In the genomic region with DNA sequence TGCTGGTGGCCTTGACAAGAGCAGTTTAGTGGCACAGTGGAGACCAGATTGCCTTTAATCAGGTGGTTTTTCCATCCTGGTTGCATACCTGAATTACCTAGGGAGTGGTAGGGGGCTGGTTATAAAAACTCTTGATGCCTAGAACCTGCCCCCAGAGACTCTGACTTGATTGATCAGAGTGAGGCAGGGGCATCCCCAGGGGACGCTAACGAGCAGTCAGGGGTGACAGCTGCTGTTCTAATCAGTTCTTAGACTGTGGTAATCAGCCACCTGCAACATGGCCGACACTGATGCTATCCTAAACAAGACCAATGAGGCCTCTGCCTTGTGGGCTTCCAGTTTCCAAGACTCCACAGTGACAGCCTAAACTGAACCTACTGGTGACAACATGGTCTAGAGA, we compare ENCODE assay signal across 26 cellular contexts. TPM values are rescaled to one million over a fixed set of nuclear protein-coding genes. Genes with fewer than 3 reads are reported as not detected.
A peak's percentile ranks its signal among the peaks of the same experiment; 100 is the strongest.
DNase-seq lines count a peak whose midpoint lies in the region; ATAC-seq and FAIRE-seq lines count a peak whose summit lies in the region.
"Had no signal": no experiment of that assay in that cellular context is flagged by ENCODE, and none has a peak within 500 bp of the region (broad histone marks: within the 10 kb centered on the region; RNA-seq: fewer than 3 reads in every experiment).

No MANE protein-coding gene starts in this region.

- peaks cover 20% of the 10 kb centered on the region; the same call in 1 of the 2 replicates for H4K20me1 ChIP-seq in BLaER1
- H4K20me1 ChIP-seq: BLaER1 treated with 17β-estradiol and CSF1 and Interleukin-3, amounts not matched to agents 10 nM and 100 nM had no signal

- H3K36me3 ChIP-seq in BLaER1, result peaks cover 35% of the 10 kb centered on the region
- H3K36me3 ChIP-seq: SJCRH30 had no signal

- H3K9me3 ChIP-seq in BLaER1, result no peaks in the 10 kb centered on the region
- H3K9me3 ChIP-seq: BLaER1 treated with 17β-estradiol and CSF1 and Interleukin-3, amounts not matched to agents 10 nM and 100 nM; SJCRH30 had no signal

- H3K27ac ChIP-seq in BLaER1, result no peak overlapping the region
- peak overlapping the region; percentile 97 for H3K27ac ChIP-seq in caudate nucleus (ENCODE audit: low read depth, low read length)
- H3K27ac ChIP-seq: BLaER1 treated with 17β-estradiol and CSF1 and Interleukin-3, amounts not matched to agents 10 nM and 100 nM; KMS-11; PC-9; SJCRH30 had no signal

- no peak for FAIRE-seq in GM19239 (lab: Jason Lieb, UNC)
- FAIRE-seq: A204.1, G401.6 had no signal

- H3K9ac ChIP-seq in BLaER1, result no peak overlapping the region
- H3K9ac ChIP-seq: BLaER1 treated with 17β-estradiol and CSF1 and Interleukin-3, amounts not matched to agents 10 nM and 100 nM; KMS-11 had no signal

- H3K4me2 ChIP-seq in BLaER1, result 0 out of 2 replicates have a peak overlapping the region, but pooled peaks have one; percentile 0
- H3K4me2 ChIP-seq: KMS-11, PC-9 had no signal

- no peaks in the 10 kb centered on the region for H3K27me3 ChIP-seq in BLaER1
- H3K27me3 ChIP-seq: BLaER1 treated with 17β-estradiol and CSF1 and Interleukin-3, amounts not matched to agents 10 nM and 100 nM; SJCRH30 had no signal

- H3K4me1 ChIP-seq in BLaER1, result peaks cover 11% of the 10 kb centered on the region
- H3K4me1 ChIP-seq: SJCRH30 had no signal

- DNase-seq in NCI-H2171 (lab: John Stamatoyannopoulos, UW) (peak; percentile 34), caudate nucleus (lab: John Stamatoyannopoulos, UW) (no peak), left lobe of liver (ENCODE audit: low spot score) (peak; percentile 14), GM19239 (ENCODE audit: insufficient read length, low spot score) (no peak), DMS153 treated with DMSO at 0.1 percent for 48 hours (lab: John Stamatoyannopoulos, UW; ENCODE audit: unreplicated experiment) (no peak)
- DNase-seq in activated CD8-positive, alpha-beta memory T cell treated with anti-CD3 and anti-CD28 coated beads, Interleukin-2, amount 50 U/mL, for 48 hours, result no peak
- DNase-seq: CD4-positive, alpha-beta T cell; MM.1S; NCI-H1417; NCI-H187; NCI-H2081 treated with DMSO at 0.1 percent for 48 hours; NCI-H446; NCI-H524 treated with DMSO at 0.1 percent for 48 hours; NCI-H774; PC-9; SJCRH30 had no signal

- ATAC-seq in left lobe of liver (no peak), HG03469 (IDR thresholded peaks at IDR 0.05; ENCODE audit: unreplicated experiment) (no peak)
- ATAC-seq: HCT116, Right ventricle myocardium inferior had no signal

- no peak overlapping the region for H3K4me3 ChIP-seq in BLaER1
- H3K4me3 ChIP-seq: BLaER1 treated with 17β-estradiol and CSF1 and Interleukin-3, amounts not matched to agents 10 nM and 100 nM; PC-9; SJCRH30 had no signal

RNA-seq across cellular contexts. Expression of gene OPALIN, which starts 2.0 kb away (rescaled TPM):
- not detected for total RNA-seq in left lobe of liver
- total RNA-seq: CD4-positive, alpha-beta T cell; H4; PC-9; Right ventricle myocardium inferior; RPMI7951; SJCRH30 had no signal

RNA-seq across cellular contexts. Expression of gene DNTT, which starts 56.5 kb away (rescaled TPM):
- not detected for total RNA-seq in left lobe of liver
- total RNA-seq: H4, PC-9, Right ventricle myocardium inferior, RPMI7951, SJCRH30 had no signal

Comparison
In these comparisons a context has a peak if more than half of its experiments do, and no peak if none do; other contexts are left out.
1. DNase-seq: peak in NCI-H2171 (single experiment) and left lobe of liver (single experiment); none in caudate nucleus (0 of 61), GM19239 (single experiment), DMS153 treated with DMSO at 0.1 percent for 48 hours (single experiment) and activated CD8-positive, alpha-beta memory T cell treated with anti-CD3 and anti-CD28 coated beads, Interleukin-2, amount 50 U/mL, for 48 hours (single experiment).